10 cellular contexts compared by ENCODE assay signal in genomic region chr1:155071701-155072100, GRCh38. TPM values are rescaled to one million over a fixed set of nuclear protein-coding genes. Genes with fewer than 3 reads are reported as not detected.
DNase-seq lines count a peak whose midpoint lies in the region; TF ChIP-seq lines count a peak whose summit lies in the region.
"Had no signal": no experiment of that assay in that cellular context is flagged by ENCODE, and none has a peak within 500 bp of the region (broad histone marks: within the 10 kb centered on the region; RNA-seq: fewer than 3 reads in every experiment).

No MANE protein-coding gene starts in this region.

- H3K56ac ChIP-seq in mesendoderm (ENCODE audit: low read length): no peak overlapping the region

- peaks cover 6% of the 10 kb centered on the region for H3K36me3 Mint-ChIP-seq in activated T-helper 1 cell treated with anti-CD3 and anti-CD28 coated beads, Interleukin-12 subunit alpha, Interleukin-12 subunit beta, Interleukin-2, Interleukin-4 antibody, amounts not matched to agents 30 ng/mL and 10 ng/mL and 1 ng/mL, durations not matched to agents 14 hours and 24 hours and 36 hours (ENCODE audit: low read depth)

- no peak overlapping the region for H2BK120ac ChIP-seq in mesendoderm (ENCODE audit: low read depth, low read length)

- peak overlapping the region; percentile 29 for H3K4me3 Mint-ChIP-seq in activated T-helper 1 cell treated with anti-CD3 and anti-CD28 coated beads, Interleukin-12 subunit alpha, Interleukin-12 subunit beta, Interleukin-2, Interleukin-4 antibody, amounts not matched to agents 30 ng/mL and 10 ng/mL and 1 ng/mL, durations not matched to agents 14 hours and 24 hours and 36 hours

- no peak overlapping the region for H3K27ac Mint-ChIP-seq in activated T-helper 1 cell treated with anti-CD3 and anti-CD28 coated beads, Interleukin-12 subunit alpha, Interleukin-12 subunit beta, Interleukin-2, Interleukin-4 antibody, amounts not matched to agents 30 ng/mL and 10 ng/mL and 1 ng/mL, durations not matched to agents 14 hours and 24 hours and 36 hours

- no peak overlapping the region for H4K8ac ChIP-seq in mesendoderm (ENCODE audit: low read depth, low read length)

- no CpG with 5 or more reads among the region's 14 CpGs for WGBS in mesendoderm (ENCODE audit: extremely low coverage, insufficient coverage, low lambda C conversion rate)

- peaks cover 2% of the 10 kb centered on the region for H3K27me3 Mint-ChIP-seq in activated T-helper 1 cell treated with anti-CD3 and anti-CD28 coated beads, Interleukin-12 subunit alpha, Interleukin-12 subunit beta, Interleukin-2, Interleukin-4 antibody, amounts not matched to agents 30 ng/mL and 10 ng/mL and 1 ng/mL, durations not matched to agents 14 hours and 24 hours and 36 hours (ENCODE audit: insufficient read depth)

- TF ChIP-seq CTCF in left ventricle myocardium inferior (IDR thresholded peaks at IDR 0.05; ENCODE audit: borderline replicate concordance): no peak

- H3K9ac ChIP-seq in mesendoderm (ENCODE audit: low read length): no peak overlapping the region

- peaks cover 17% of the 10 kb centered on the region for H3K4me1 ChIP-seq in left ventricle myocardium inferior
- H3K4me1 ChIP-seq in mesendoderm (ENCODE audit: control insufficient read depth, low read depth, low read length): peaks cover 8% of the 10 kb centered on the region

- H3K9me3 Mint-ChIP-seq in activated T-helper 1 cell treated with anti-CD3 and anti-CD28 coated beads, Interleukin-12 subunit alpha, Interleukin-12 subunit beta, Interleukin-2, Interleukin-4 antibody, amounts not matched to agents 30 ng/mL and 10 ng/mL and 1 ng/mL, durations not matched to agents 14 hours and 24 hours and 36 hours: no peaks in the 10 kb centered on the region

- H3K23ac ChIP-seq in mesendoderm (ENCODE audit: low read length): no peak overlapping the region

- H3K36me3 ChIP-seq in left ventricle myocardium inferior (no peaks in the 10 kb centered on the region), mesendoderm (ENCODE audit: control insufficient read depth, insufficient read depth, low read length) (peaks cover 2% of the 10 kb centered on the region)

- no peaks in the 10 kb centered on the region for H3K9me3 ChIP-seq in left ventricle myocardium inferior (replicated peaks)
- H3K9me3 ChIP-seq: tibial artery had no signal

- H3K27me3 ChIP-seq in left ventricle myocardium inferior (ENCODE audit: low read depth): no peaks in the 10 kb centered on the region
- no peaks in the 10 kb centered on the region for H3K27me3 ChIP-seq in mesendoderm (ENCODE audit: insufficient read depth, low read length, poor library complexity)
- H3K27me3 ChIP-seq: tibial artery had no signal

- H2AK5ac ChIP-seq in mesendoderm (ENCODE audit: low read length): no peak overlapping the region

- H3K4me1 Mint-ChIP-seq in activated T-helper 1 cell treated with anti-CD3 and anti-CD28 coated beads, Interleukin-12 subunit alpha, Interleukin-12 subunit beta, Interleukin-2, Interleukin-4 antibody, amounts not matched to agents 30 ng/mL and 10 ng/mL and 1 ng/mL, durations not matched to agents 14 hours and 24 hours and 36 hours (ENCODE audit: low read depth): peaks cover 20% of the 10 kb centered on the region

- peak overlapping the region; percentile 60 for H3K27ac ChIP-seq in left ventricle myocardium inferior (replicated peaks)
- no peak overlapping the region for H3K27ac ChIP-seq in mesendoderm (ENCODE audit: low read depth, low read length)

- H3K4me3 ChIP-seq in left ventricle myocardium inferior: no peak overlapping the region
- no peak overlapping the region for H3K4me3 ChIP-seq in mesendoderm (ENCODE audit: low read length)

- DNase-seq in left ventricle myocardium inferior (no peak), cardiac septum (ENCODE audit: low spot score) (no peak), mesendoderm (peak; percentile 86), AG08395 (ENCODE audit: low spot score) (no peak), DMS53 treated with DMSO at 0.1 percent for 48 hours (lab: John Stamatoyannopoulos, UW; ENCODE audit: unreplicated experiment) (no peak), NCI-H2196 treated with DMSO at 0.1 percent for 48 hours (lab: John Stamatoyannopoulos, UW; ENCODE audit: unreplicated experiment) (no peak), hypothalamus (lab: John Stamatoyannopoulos, UW) (no peak)
- DNase-seq in activated T-helper 1 cell treated with anti-CD3 and anti-CD28 coated beads, Interleukin-12 subunit alpha, Interleukin-12 subunit beta, Interleukin-2, Interleukin-4 antibody, amounts not matched to agents 30 ng/mL and 10 ng/mL and 1 ng/mL, durations not matched to agents 14 hours and 24 hours and 36 hours (ENCODE audit: low spot score): no peak

- no peak overlapping the region for H3K4ac ChIP-seq in mesendoderm (ENCODE audit: low read depth, low read length)

- no peaks in the 10 kb centered on the region for H3K79me1 ChIP-seq in mesendoderm (ENCODE audit: low read length)

- H3K18ac ChIP-seq in mesendoderm (ENCODE audit: low read length): no peak overlapping the region

- H2BK5ac ChIP-seq in mesendoderm (ENCODE audit: low read length): no peak overlapping the region

- no peak overlapping the region for H2BK15ac ChIP-seq in mesendoderm (replicated peaks; ENCODE audit: low read depth)

- no peaks in the 10 kb centered on the region for H3K79me2 ChIP-seq in mesendoderm (ENCODE audit: control insufficient read depth, insufficient read depth, low read length)

- intact Hi-C loops in left ventricle myocardium inferior (cut with micrococcal nuclease) (no loop called here), cardiac septum (cut with DNase I) (no loop called here)
- intact Hi-C loops in activated T-helper 1 cell treated with anti-CD3 and anti-CD28 coated beads, Interleukin-12 subunit alpha, Interleukin-12 subunit beta, Interleukin-2, Interleukin-4 antibody, amounts not matched to agents 30 ng/mL and 10 ng/mL and 1 ng/mL, durations not matched to agents 14 hours and 24 hours and 36 hours (cut with micrococcal nuclease): loop anchor here (1.0 kb wide), 2 partner anchors 8 to 10 kb away; partner anchors contain the start of gene EFNA4

- H4K5ac ChIP-seq in mesendoderm (ENCODE audit: low read length): no peak overlapping the region

- no peak overlapping the region for H3K4me2 ChIP-seq in mesendoderm (ENCODE audit: low read length)

RNA-seq across cellular contexts. Expression of gene EFNA3, which starts 6.9 kb away (rescaled TPM):
- total RNA-seq in left ventricle myocardium inferior: 0.71 TPM
- total RNA-seq in cardiac septum: 1.2 TPM
- 2.8 and 3.0 TPM in 2 replicates for total RNA-seq in activated T-helper 1 cell treated with anti-CD3 and anti-CD28 coated beads, Interleukin-12 subunit alpha, Interleukin-12 subunit beta, Interleukin-2, Interleukin-4 antibody, amounts not matched to agents 30 ng/mL and 10 ng/mL and 1 ng/mL, durations not matched to agents 14 hours and 24 hours and 36 hours
- polyA plus RNA-seq in mesendoderm (2013, experiment 1 of 2): 11.2 TPM
- 10.3 TPM for polyA plus RNA-seq in mesendoderm (2013, experiment 2 of 2)

RNA-seq across cellular contexts. Expression of gene EFNA4, which starts 8.2 kb away (rescaled TPM):
- total RNA-seq in left ventricle myocardium inferior: 1.7 TPM
- total RNA-seq in cardiac septum: 1.9 TPM
- 5.7 and 6.8 TPM in 2 replicates for total RNA-seq in activated T-helper 1 cell treated with anti-CD3 and anti-CD28 coated beads, Interleukin-12 subunit alpha, Interleukin-12 subunit beta, Interleukin-2, Interleukin-4 antibody, amounts not matched to agents 30 ng/mL and 10 ng/mL and 1 ng/mL, durations not matched to agents 14 hours and 24 hours and 36 hours
- 16.0 TPM for polyA plus RNA-seq in mesendoderm (2013, experiment 1 of 2)
- 14.9 TPM for polyA plus RNA-seq in mesendoderm (2013, experiment 2 of 2)

RNA-seq across cellular contexts. Expression of gene ADAM15, which starts 20.6 kb away (rescaled TPM):
- total RNA-seq in left ventricle myocardium inferior (82.1 TPM), cardiac septum (69.9 TPM)
- total RNA-seq in activated T-helper 1 cell treated with anti-CD3 and anti-CD28 coated beads, Interleukin-12 subunit alpha, Interleukin-12 subunit beta, Interleukin-2, Interleukin-4 antibody, amounts not matched to agents 30 ng/mL and 10 ng/mL and 1 ng/mL, durations not matched to agents 14 hours and 24 hours and 36 hours: 82.9 and 86.8 TPM in 2 replicates
- polyA plus RNA-seq in mesendoderm (2013, experiment 1 of 2): 12.2 TPM
- 12.2 TPM for polyA plus RNA-seq in mesendoderm (2013, experiment 2 of 2)

RNA-seq across cellular contexts. Expression of gene DCST1, which starts 38.1 kb away (rescaled TPM):
- total RNA-seq in left ventricle myocardium inferior (not detected), cardiac septum (not detected)
- not detected in 2 replicates for total RNA-seq in activated T-helper 1 cell treated with anti-CD3 and anti-CD28 coated beads, Interleukin-12 subunit alpha, Interleukin-12 subunit beta, Interleukin-2, Interleukin-4 antibody, amounts not matched to agents 30 ng/mL and 10 ng/mL and 1 ng/mL, durations not matched to agents 14 hours and 24 hours and 36 hours
- not detected for polyA plus RNA-seq in mesendoderm (2013, experiment 1 of 2)
- not detected for polyA plus RNA-seq in mesendoderm (2013, experiment 2 of 2)
- total RNA-seq: bronchial epithelial cell had no signal

RNA-seq across cellular contexts. Expression of gene DCST2, which starts 38.1 kb away (rescaled TPM):
- total RNA-seq in left ventricle myocardium inferior (not detected), cardiac septum (0.51 TPM)
- 0.26 and 0.27 TPM in 2 replicates for total RNA-seq in activated T-helper 1 cell treated with anti-CD3 and anti-CD28 coated beads, Interleukin-12 subunit alpha, Interleukin-12 subunit beta, Interleukin-2, Interleukin-4 antibody, amounts not matched to agents 30 ng/mL and 10 ng/mL and 1 ng/mL, durations not matched to agents 14 hours and 24 hours and 36 hours
- 0.03 TPM for polyA plus RNA-seq in mesendoderm (2013, experiment 1 of 2)
- polyA plus RNA-seq in mesendoderm (2013, experiment 2 of 2): 0.03 TPM
